ENCODE assay signal across 9 cellular contexts in genomic region chr3:112767177-112767576, GRCh38.
A peak's percentile ranks its signal among the peaks of the same experiment; 100 is the strongest.
DNase-seq lines count a peak whose midpoint lies in the region; ATAC-seq and TF ChIP-seq lines count a peak whose summit lies in the region.
"Had no signal": no experiment of that assay in that cellular context is flagged by ENCODE, and none has a peak within 500 bp of the region (broad histone marks: within the 10 kb centered on the region; RNA-seq: fewer than 3 reads in every experiment).

No MANE protein-coding gene starts in this region.

- H3K4me3 ChIP-seq in adrenal gland = no peak overlapping the region

- peaks cover 5% of the 10 kb centered on the region; the same call in 1 of the 2 replicates for H3K27me3 Mint-ChIP-seq in WTC11 (ENCODE audit: low read depth)

- H3K9me3 Mint-ChIP-seq in WTC11 = peaks cover 6% of the 10 kb centered on the region; the same call in 1 of the 2 replicates

- intact Hi-C loops in adrenal gland (cut with DNase I) = no loop called here

- no peaks in the 10 kb centered on the region for H3K36me3 Mint-ChIP-seq in WTC11

- H3K4me1 Mint-ChIP-seq in WTC11 = peaks cover 13% of the 10 kb centered on the region

- 65 to 88% (median 78%) methylated on average over 2 of the region's 2 CpGs for WGBS in adrenal gland, 4 donors

- no peak overlapping the region for H3K27ac Mint-ChIP-seq in WTC11

- CTCF ChIA-PET in WTC11 (lab: Charles Lee) = no interaction called here

- TF ChIP-seq CTCF in WTC11 (IDR thresholded peaks at IDR 0.05) (no peak), adrenal gland (IDR thresholded peaks at IDR 0.05) (peak in 1 of 6 experiments; percentile 13)

- POLR2A ChIA-PET in WTC11 (lab: Charles Lee) = no interaction called here

- TF ChIP-seq POLR2A in adrenal gland (IDR thresholded peaks at IDR 0.05) = no peak

- H3K36me3 ChIP-seq in adrenal gland (replicated peaks in 1 of 2) = no peaks in the 10 kb centered on the region

- no peak overlapping the region for H3K4me3 Mint-ChIP-seq in WTC11

- ATAC-seq in GM19468 (IDR thresholded peaks at IDR 0.05; ENCODE audit: extremely low read depth, unreplicated experiment) = peak; percentile 58
- peak; percentile 58 for ATAC-seq in HG03565 (IDR thresholded peaks at IDR 0.05; ENCODE audit: unreplicated experiment)
- ATAC-seq in WTC11 = no peak
- ATAC-seq in HG03135 (IDR thresholded peaks at IDR 0.05; ENCODE audit: unreplicated experiment) = no peak

- H3K27ac ChIP-seq in adrenal gland = no peak overlapping the region

- no peaks in the 10 kb centered on the region for H3K4me1 ChIP-seq in adrenal gland (replicated peaks in 1 of 2)

- H3K9me3 ChIP-seq in adrenal gland (replicated peaks in 1 of 3) = no peaks in the 10 kb centered on the region

- DNase-seq in CD1c-positive myeloid dendritic cell (ENCODE audit: extremely low spot score) (peak; percentile 92), fibroblast of gingiva (ENCODE audit: low read depth) (peak; percentile 42), WTC11 (ENCODE audit: low spot score) (no peak), LoVo (ENCODE audit: low spot score) (no peak), adrenal gland (no peak)
- DNase-seq: activated CD4-positive, alpha-beta T cell treated with anti-CD3 and anti-CD28 coated beads, Interleukin-2, amount 50 U/mL, for 48 hours had no signal

- no peaks in the 10 kb centered on the region for H3K27me3 ChIP-seq in adrenal gland

TF ChIP-seq in WTC11, 78 proteins besides CTCF, POLR2A, EP300 and RAD21 (continues in another document):
- no peak for TF ChIP-seq OVOL2 (CRISPR knock-in tag; IDR thresholded peaks at IDR 0.05; ENCODE audit: borderline replicate concordance)
- TF ChIP-seq, protein P1, sequence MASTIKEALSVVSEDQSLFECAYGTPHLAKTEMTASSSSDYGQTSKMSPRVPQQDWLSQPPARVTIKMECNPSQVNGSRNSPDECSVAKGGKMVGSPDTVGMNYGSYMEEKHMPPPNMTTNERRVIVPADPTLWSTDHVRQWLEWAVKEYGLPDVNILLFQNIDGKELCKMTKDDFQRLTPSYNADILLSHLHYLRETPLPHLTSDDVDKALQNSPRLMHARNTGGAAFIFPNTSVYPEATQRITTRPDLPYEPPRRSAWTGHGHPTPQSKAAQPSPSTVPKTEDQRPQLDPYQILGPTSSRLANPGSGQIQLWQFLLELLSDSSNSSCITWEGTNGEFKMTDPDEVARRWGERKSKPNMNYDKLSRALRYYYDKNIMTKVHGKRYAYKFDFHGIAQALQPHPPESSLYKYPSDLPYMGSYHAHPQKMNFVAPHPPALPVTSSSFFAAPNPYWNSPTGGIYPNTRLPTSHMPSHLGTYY (CRISPR knock-in tag; IDR thresholded peaks at IDR 0.05) = no peak
- no peak for TF ChIP-seq HMGA2 (CRISPR knock-in tag; IDR thresholded peaks at IDR 0.05)
- TF ChIP-seq, protein P2, sequence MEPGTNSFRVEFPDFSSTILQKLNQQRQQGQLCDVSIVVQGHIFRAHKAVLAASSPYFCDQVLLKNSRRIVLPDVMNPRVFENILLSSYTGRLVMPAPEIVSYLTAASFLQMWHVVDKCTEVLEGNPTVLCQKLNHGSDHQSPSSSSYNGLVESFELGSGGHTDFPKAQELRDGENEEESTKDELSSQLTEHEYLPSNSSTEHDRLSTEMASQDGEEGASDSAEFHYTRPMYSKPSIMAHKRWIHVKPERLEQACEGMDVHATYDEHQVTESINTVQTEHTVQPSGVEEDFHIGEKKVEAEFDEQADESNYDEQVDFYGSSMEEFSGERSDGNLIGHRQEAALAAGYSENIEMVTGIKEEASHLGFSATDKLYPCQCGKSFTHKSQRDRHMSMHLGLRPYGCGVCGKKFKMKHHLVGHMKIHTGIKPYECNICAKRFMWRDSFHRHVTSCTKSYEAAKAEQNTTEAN (CRISPR knock-in tag; IDR thresholded peaks at IDR 0.05) = no peak
- TF ChIP-seq GRHL2 (CRISPR knock-in tag; IDR thresholded peaks at IDR 0.05; ENCODE audit: insufficient replicate concordance, severe bottlenecking) = no peak
- TF ChIP-seq, protein P3, sequence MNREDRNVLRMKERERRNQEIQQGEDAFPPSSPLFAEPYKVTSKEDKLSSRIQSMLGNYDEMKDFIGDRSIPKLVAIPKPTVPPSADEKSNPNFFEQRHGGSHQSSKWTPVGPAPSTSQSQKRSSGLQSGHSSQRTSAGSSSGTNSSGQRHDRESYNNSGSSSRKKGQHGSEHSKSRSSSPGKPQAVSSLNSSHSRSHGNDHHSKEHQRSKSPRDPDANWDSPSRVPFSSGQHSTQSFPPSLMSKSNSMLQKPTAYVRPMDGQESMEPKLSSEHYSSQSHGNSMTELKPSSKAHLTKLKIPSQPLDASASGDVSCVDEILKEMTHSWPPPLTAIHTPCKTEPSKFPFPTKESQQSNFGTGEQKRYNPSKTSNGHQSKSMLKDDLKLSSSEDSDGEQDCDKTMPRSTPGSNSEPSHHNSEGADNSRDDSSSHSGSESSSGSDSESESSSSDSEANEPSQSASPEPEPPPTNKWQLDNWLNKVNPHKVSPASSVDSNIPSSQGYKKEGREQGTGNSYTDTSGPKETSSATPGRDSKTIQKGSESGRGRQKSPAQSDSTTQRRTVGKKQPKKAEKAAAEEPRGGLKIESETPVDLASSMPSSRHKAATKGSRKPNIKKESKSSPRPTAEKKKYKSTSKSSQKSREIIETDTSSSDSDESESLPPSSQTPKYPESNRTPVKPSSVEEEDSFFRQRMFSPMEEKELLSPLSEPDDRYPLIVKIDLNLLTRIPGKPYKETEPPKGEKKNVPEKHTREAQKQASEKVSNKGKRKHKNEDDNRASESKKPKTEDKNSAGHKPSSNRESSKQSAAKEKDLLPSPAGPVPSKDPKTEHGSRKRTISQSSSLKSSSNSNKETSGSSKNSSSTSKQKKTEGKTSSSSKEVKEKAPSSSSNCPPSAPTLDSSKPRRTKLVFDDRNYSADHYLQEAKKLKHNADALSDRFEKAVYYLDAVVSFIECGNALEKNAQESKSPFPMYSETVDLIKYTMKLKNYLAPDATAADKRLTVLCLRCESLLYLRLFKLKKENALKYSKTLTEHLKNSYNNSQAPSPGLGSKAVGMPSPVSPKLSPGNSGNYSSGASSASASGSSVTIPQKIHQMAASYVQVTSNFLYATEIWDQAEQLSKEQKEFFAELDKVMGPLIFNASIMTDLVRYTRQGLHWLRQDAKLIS (CRISPR knock-in tag; IDR thresholded peaks at IDR 0.05; ENCODE audit: borderline replicate concordance) = no peak
- no peak for TF ChIP-seq ZNF281 (CRISPR knock-in tag; IDR thresholded peaks at IDR 0.05)
- TF ChIP-seq RORB (CRISPR knock-in tag; IDR thresholded peaks at IDR 0.05) = no peak
- no peak for TF ChIP-seq ZNF671 (CRISPR knock-in tag; IDR thresholded peaks at IDR 0.05)
- no peak for TF ChIP-seq E2F1 (CRISPR knock-in tag; IDR thresholded peaks at IDR 0.05)
- TF ChIP-seq ZBTB21 (CRISPR knock-in tag; IDR thresholded peaks at IDR 0.05; ENCODE audit: borderline replicate concordance) = no peak
- no peak for TF ChIP-seq NR2C2 (CRISPR knock-in tag; IDR thresholded peaks at IDR 0.05)
- TF ChIP-seq NFATC4 (CRISPR knock-in tag; IDR thresholded peaks at IDR 0.05) = no peak
- no peak for TF ChIP-seq AR (CRISPR knock-in tag; IDR thresholded peaks at IDR 0.05)

Comparison
In these comparisons a context has a peak if more than half of its experiments do, and no peak if none do; other contexts are left out.
1. DNase-seq: peak in CD1c-positive myeloid dendritic cell (single experiment) and fibroblast of gingiva (single experiment); none in WTC11 (single experiment), LoVo (single experiment) and adrenal gland (0 of 7).
2. ATAC-seq: peak in GM19468 (single experiment) and HG03565 (single experiment); none in WTC11 (single experiment) and HG03135 (single experiment).